Comparison of ENCODE assay signal across 9 cellular contexts in the genomic region with DNA sequence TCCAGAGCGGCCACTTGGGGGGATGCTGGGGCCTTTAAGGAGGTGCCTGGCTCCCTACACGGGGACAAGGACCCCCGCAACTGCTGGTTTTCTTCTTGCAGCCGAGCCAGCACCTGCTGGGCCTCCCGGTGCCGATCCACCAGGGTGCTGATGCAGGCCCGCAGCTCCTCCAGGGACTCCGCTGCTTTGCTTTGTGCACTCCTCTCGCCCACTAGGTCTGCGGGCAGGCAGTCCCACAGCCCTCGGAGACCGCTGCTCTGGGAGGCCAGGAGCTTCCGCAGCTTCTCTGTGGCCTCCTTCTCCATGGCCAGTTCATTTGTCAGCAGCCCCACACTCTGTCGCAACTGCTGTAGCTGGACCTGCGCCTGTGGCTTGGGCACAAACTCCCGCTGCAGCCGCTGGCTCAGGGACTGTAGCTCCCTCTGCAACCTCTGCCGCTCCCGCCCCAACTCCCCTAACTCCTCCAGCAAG. TPM values are rescaled to one million over a fixed set of nuclear protein-coding genes. Genes with fewer than 3 reads are reported as not detected.
DNase-seq lines count a peak whose midpoint lies in the region; ATAC-seq and TF ChIP-seq lines count a peak whose summit lies in the region.
"Had no signal": no experiment of that assay in that cellular context is flagged by ENCODE, and none has a peak within 500 bp of the region (broad histone marks: within the 10 kb centered on the region; RNA-seq: fewer than 3 reads in every experiment).

No MANE protein-coding gene starts in this region.

- CTCF ChIA-PET in T-cell (lab: Charles Lee) = interaction anchor here (0.9 to 1.8 kb wide), 4 partner anchors 13 to 27 kb away, joined by 3 read pairs; partner anchors contain the start of genes ANKRD35 (in 1 of the 2) and NUDT17 (in 1 of the 2)

- H3K4me3 ChIP-seq in AG10803 (ENCODE audit: low read length) = peak overlapping the region; percentile 61
- H3K4me3 ChIP-seq: cardiac muscle cell had no signal

- no peaks in the 10 kb centered on the region for H3K9me3 Mint-ChIP-seq in T-cell
- H3K9me3 Mint-ChIP-seq in nephron = no peaks in the 10 kb centered on the region

- TF ChIP-seq CTCF in AG10803 (conservative IDR thresholded peaks at IDR 0.05; ENCODE audit: low read length) (no peak; the same call in 1 of the 2 replicates), nephron (IDR thresholded peaks at IDR 0.05; ENCODE audit: unreplicated experiment in 3 of 3) (no peak)

- H3K4me3 Mint-ChIP-seq in T-cell (peak overlapping the region; percentile 73 to 79 (median 75)), nephron (peak overlapping the region; percentile 81 to 89 (median 85))

- H3K27me3 Mint-ChIP-seq in T-cell = peaks cover 4 to 10% of the 10 kb centered on the region in 2 donors
- H3K27me3 Mint-ChIP-seq in nephron (ENCODE audit: low read depth) = peaks cover 28% of the 10 kb centered on the region

- POLR2A ChIA-PET in T-cell (lab: Charles Lee) = interaction anchor here in 1 of 2 donors (0.6 kb wide), 2 partner anchors 9 to 167 kb away, joined by 3 to 4 read pairs; no protein-coding TSS in a partner anchor

- H3K4me1 Mint-ChIP-seq in T-cell (peaks cover 15 to 23% (median 18%) of the 10 kb centered on the region in 3 donors), nephron (peaks cover 25% of the 10 kb centered on the region)

- peak; percentile 7 to 37 (median 19) for ATAC-seq in T-cell (replicated peaks in 1 of 4)
- no peak for ATAC-seq in HG03159 (IDR thresholded peaks at IDR 0.05; ENCODE audit: unreplicated experiment)
- no peak for ATAC-seq in GM18870 (IDR thresholded peaks at IDR 0.05; ENCODE audit: unreplicated experiment)

- H3K27ac Mint-ChIP-seq in T-cell = peak overlapping the region in 1 of 2 donors; percentile 79
- peak overlapping the region; percentile 87 to 97 (median 95) for H3K27ac Mint-ChIP-seq in nephron

- DNase-seq in AG10803 (ENCODE audit: low read depth) (peak; percentile 55), T-cell (no peak), fibroblast of peridontal ligament (ENCODE audit: extremely low read depth) (peak; percentile 26), globus pallidus (ENCODE audit: low spot score) (no peak), NOMO-1 (lab: John Stamatoyannopoulos, UW; ENCODE audit: unreplicated experiment in 2 of 2) (no peak)

- no peaks in the 10 kb centered on the region for H3K36me3 Mint-ChIP-seq in T-cell
- no peaks in the 10 kb centered on the region for H3K36me3 Mint-ChIP-seq in nephron (ENCODE audit: low read depth)

RNA-seq across cellular contexts. Expression of gene ANKRD35, which starts 13.2 kb away (rescaled TPM):
- total RNA-seq in T-cell = under 1 TPM in 1 of 5 donors, not detected in 4; 0.09 TPM
- total RNA-seq: cardiac muscle cell had no signal

RNA-seq across cellular contexts. Expression of gene PIAS3, which starts 13.6 kb away (rescaled TPM):
- total RNA-seq in T-cell = 10 to 100 TPM; 22.1 to 28.3 (median 26.8) TPM

RNA-seq across cellular contexts. Expression of gene NUDT17, which starts 27.0 kb away (rescaled TPM):
- total RNA-seq in T-cell = 1 to 10 TPM; 2.8 to 7.6 (median 6.3) TPM

RNA-seq across cellular contexts. Expression of gene ITGA10, which starts 37.4 kb away (rescaled TPM):
- total RNA-seq in T-cell = 1 to 10 TPM; 1.7 to 5.1 (median 2.4) TPM

RNA-seq across cellular contexts. Expression of gene PEX11B, which starts 46.1 kb away (rescaled TPM):
- total RNA-seq in T-cell = 10 to 100 TPM; 18.8 to 36.3 (median 34.4) TPM

Comparison
In these comparisons a context has a peak if more than half of its experiments do, and no peak if none do; other contexts are left out.
1. DNase-seq: peak in AG10803 (single experiment) and fibroblast of peridontal ligament (single experiment); none in T-cell (0 of 34), globus pallidus (single experiment) and NOMO-1 (0 of 2).
2. ATAC-seq: peak in T-cell (4 of 4); none in HG03159 (single experiment) and GM18870 (single experiment).